Comparison of ENCODE assay signal across 23 cellular contexts in the genomic region with DNA sequence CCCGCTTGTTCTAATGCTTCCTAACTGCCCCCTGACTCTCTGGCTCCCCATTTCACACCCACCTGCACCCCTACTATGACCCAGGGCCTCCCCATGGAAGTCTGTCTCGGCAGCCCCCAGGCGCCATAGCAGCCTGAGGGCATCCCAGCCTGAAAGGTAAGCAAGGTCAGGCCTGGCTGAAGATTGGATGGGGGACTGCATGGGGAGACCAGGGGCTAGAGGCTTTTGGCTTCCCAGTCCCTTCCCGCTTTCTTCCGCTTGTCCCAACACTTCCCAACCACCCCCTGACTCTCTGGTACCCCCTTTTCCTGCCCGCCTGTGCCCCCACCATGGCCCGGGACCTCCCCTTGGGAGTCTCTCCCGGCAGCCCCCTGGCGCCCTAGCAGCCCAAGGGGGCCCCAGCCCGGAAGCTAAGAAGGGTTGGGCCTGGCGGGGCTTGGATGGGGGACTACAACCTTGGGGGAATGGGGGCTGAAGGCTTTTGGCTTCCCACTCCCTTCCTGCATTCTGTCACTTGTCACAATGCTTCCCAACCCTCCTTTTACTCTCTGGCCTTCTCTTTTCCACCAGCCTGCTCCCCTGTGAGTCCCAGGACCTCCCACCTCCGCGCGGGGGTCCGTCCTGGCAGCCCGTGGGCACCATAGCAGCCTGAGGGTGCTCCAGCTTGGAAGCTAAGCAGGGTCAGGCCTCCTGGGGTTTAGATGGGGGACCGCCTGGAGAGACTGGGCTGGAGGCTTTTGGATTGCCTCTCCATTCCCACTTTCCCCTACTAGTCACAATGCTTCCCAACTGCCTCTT.
"Had no signal": no experiment of that assay in that cellular context is flagged by ENCODE, and none has a peak within 500 bp of the region (broad histone marks: within the 10 kb centered on the region; RNA-seq: fewer than 3 reads in every experiment).

No MANE protein-coding gene starts in this region.

- H2AFZ ChIP-seq: hepatocyte, parathyroid adenoma had no signal

- H3K36me3 ChIP-seq: heart right ventricle, lower lobe of right lung, right lobe of liver, stomach, thyroid gland, transverse colon, upper lobe of left lung had no signal

- H3K4me1 ChIP-seq: heart right ventricle, lower lobe of right lung, parathyroid adenoma, psoas muscle, right lobe of liver, stomach, testis, thyroid gland, transverse colon, upper lobe of left lung had no signal

- H3K9me3 ChIP-seq: lower lobe of right lung, psoas muscle, right lobe of liver, testis, thyroid gland had no signal

- H3K27ac ChIP-seq: heart right ventricle, hepatocyte, lower lobe of right lung, parathyroid adenoma, psoas muscle, right lobe of liver, stomach, testis, thyroid gland, transverse colon, upper lobe of left lung had no signal

- H3K79me2 ChIP-seq: hepatocyte, parathyroid adenoma had no signal

- DNase-seq: left cardiac atrium; left ventricle myocardium superior; lower lobe of right lung; mammary epithelial cell; mesenchymal stem cell; naive B cell; psoas muscle; right lobe of liver; stimulated activated CD4-positive, alpha-beta T cell treated with anti-CD3 and anti-CD28 coated beads, Interleukin-1b, Interleukin-23, amount 100 ng/mL, for 48 hours; stimulated activated CD4-positive, alpha-beta T cell treated with anti-CD3 and anti-CD28 coated beads, Interleukin-4, amount 100 ng/mL, for 1 hour; stimulated activated naive B cell treated with anti-CD40 and anti-IgM and Interleukin-4, amounts not matched to agents 10 μg/mL and 1 μg/mL and 100 μg/mL, for 72 hours; stimulated activated naive CD8-positive, alpha-beta T cell treated with anti-CD3 and anti-CD28 coated beads, Interleukin-15, Interleukin-2, amounts not matched to agents 100 U/mL and 50 U/mL, for 24 hours; stomach; testis; thyroid gland; transverse colon had no signal

- H3K27me3 ChIP-seq: heart right ventricle, hepatocyte, right lobe of liver, stomach, testis, thyroid gland, transverse colon, upper lobe of left lung had no signal

- H3K4me3 ChIP-seq: heart right ventricle, hepatocyte, lower lobe of right lung, psoas muscle, right lobe of liver, smooth muscle cell, stomach, testis, thyroid gland, transverse colon, upper lobe of left lung had no signal

- H3K4me2 ChIP-seq: hepatocyte, smooth muscle cell had no signal

- ATAC-seq: heart right ventricle; left cardiac atrium; left lobe of liver; left ventricle myocardium superior; lower lobe of right lung; natural killer cell treated with Interleukin-12 subunit alpha and Interleukin-12 subunit beta and Interleukin-15 and Interleukin-18, amount 100 ng/mL, for 72 hours; psoas muscle; right lobe of liver; stimulated activated naive B cell treated with anti-CD40 and anti-IgM and Interleukin-4, amounts not matched to agents 10 μg/mL and 1 μg/mL and 100 μg/mL, for 72 hours; stimulated activated naive CD8-positive, alpha-beta T cell treated with anti-CD3 and anti-CD28 coated beads, Interleukin-15, Interleukin-2, amounts not matched to agents 100 U/mL and 50 U/mL, for 24 hours had no signal
